ENCODE assay signal across 38 cellular contexts in the genomic region with DNA sequence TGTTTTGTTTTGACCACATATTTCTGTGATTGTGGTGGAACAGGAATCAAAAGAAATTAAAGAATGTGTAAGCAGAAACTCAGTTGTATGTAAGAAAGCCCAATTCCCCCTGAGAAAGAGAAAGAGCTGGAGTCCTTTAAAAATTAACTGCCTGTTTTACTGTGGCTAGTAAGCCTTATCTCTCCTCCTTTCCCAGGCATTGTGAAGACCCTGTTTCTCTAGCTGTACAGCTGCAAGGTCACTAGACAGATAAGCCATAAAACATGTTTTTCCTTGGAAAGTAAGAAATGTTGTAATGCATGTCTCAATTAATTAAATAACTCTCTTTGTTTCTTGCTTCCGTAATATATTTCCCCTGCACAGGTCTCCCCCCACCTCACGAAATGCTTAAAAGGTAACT. TPM values are rescaled to one million over a fixed set of nuclear protein-coding genes. Genes with fewer than 3 reads are reported as not detected.
"Had no signal": no experiment of that assay in that cellular context is flagged by ENCODE, and none has a peak within 500 bp of the region (broad histone marks: within the 10 kb centered on the region; RNA-seq: fewer than 3 reads in every experiment).

No MANE protein-coding gene starts in this region.

- H3K9me3 Mint-ChIP-seq: activated CD4-positive, alpha-beta memory T cell treated with anti-CD3 and anti-CD28 coated beads for 36 hours; activated naive CD4-positive, alpha-beta T cell treated with anti-CD3 and anti-CD28 coated beads for 36 hours; activated T-helper 1 cell treated with anti-CD3 and anti-CD28 coated beads, Interleukin-12 subunit alpha, Interleukin-12 subunit beta, Interleukin-2, Interleukin-4 antibody, amounts not matched to agents 30 ng/mL and 10 ng/mL and 1 ng/mL, durations not matched to agents 14 hours and 24 hours and 36 hours; activated T-helper 2 cell treated with anti-CD3 and anti-CD28 coated beads, Interferon-gamma antibody, Interleukin-2, Interleukin-4, amounts not matched to agents 10 μg/mL and 5 μg/mL and 100 μg/mL, durations not matched to agents 14 hours and 24 hours and 36 hours; central memory CD8-positive, alpha-beta T cell; dendritic cell treated with granulocyte-macrophage colony-stimulating factor and Interleukin-4, amounts not matched to agents 40 ng/mL and 50 ng/mL, for 4 days had no signal

- DNase-seq: activated CD4-positive, alpha-beta memory T cell treated with anti-CD3 and anti-CD28 coated beads for 36 hours; activated CD4-positive, alpha-beta T cell treated with anti-CD3 and anti-CD28 coated beads for 36 hours; activated CD4-positive, CD25-positive, alpha-beta regulatory T cell; activated CD4-positive, CD25-positive, alpha-beta regulatory T cell treated with anti-CD3 and anti-CD28 coated beads, Interleukin-2, amount 50 U/mL, for 72 hours; activated CD8-positive, alpha-beta memory T cell treated with anti-CD3 and anti-CD28 coated beads, Interleukin-2, amount 10 ng/mL, durations not matched to agents 7 days and 5 days; activated CD8-positive, alpha-beta memory T cell treated with anti-CD3 and anti-CD28 coated beads, Interleukin-2, amount 50 U/mL, for 4 hours; activated CD8-positive, alpha-beta T cell treated with anti-CD3 and anti-CD28 coated beads, Interleukin-2, amount 10 ng/mL, durations not matched to agents 7 days and 5 days; activated effector memory CD4-positive, alpha-beta T cell treated with anti-CD3 and anti-CD28 coated beads, Interleukin-2, amount 50 U/mL, for 16 hours; activated naive CD4-positive, alpha-beta T cell treated with anti-CD3 and anti-CD28 coated beads for 36 hours; activated naive CD8-positive, alpha-beta T cell treated with anti-CD3 and anti-CD28 coated beads, Interleukin-2, amount 10 ng/mL, durations not matched to agents 7 days and 5 days; activated T-cell treated with anti-CD3 and anti-CD28 coated beads, Interleukin-2, amount 50 U/mL, for 1 hour; activated T-cell treated with anti-CD3 and anti-CD28 coated beads, Interleukin-2, amount 50 U/mL, for 48 hours; amniotic stem cell; anterior cingulate cortex; brain microvascular endothelial cell; dorsolateral prefrontal cortex; effector memory CD4-positive, alpha-beta T cell; endodermal cell; esophagus squamous epithelium; foreskin melanocyte; head of caudate nucleus; T-helper 2 cell had no signal

- ATAC-seq: activated CD4-positive, alpha-beta T cell treated with anti-CD3 and anti-CD28 coated beads for 36 hours; activated CD8-positive, alpha-beta memory T cell treated with anti-CD3 and anti-CD28 coated beads, Interleukin-2, amount 10 ng/mL, durations not matched to agents 7 days and 5 days; activated CD8-positive, alpha-beta T cell treated with anti-CD3 and anti-CD28 coated beads, Interleukin-2, amount 10 ng/mL, durations not matched to agents 7 days and 5 days; gastroesophageal sphincter had no signal

- H3K4me3 Mint-ChIP-seq: activated CD4-positive, alpha-beta memory T cell treated with anti-CD3 and anti-CD28 coated beads for 36 hours; activated CD4-positive, alpha-beta T cell treated with anti-CD3 and anti-CD28 coated beads for 36 hours; activated CD4-positive, alpha-beta T cell treated with anti-CD3 and anti-CD28 coated beads, Interleukin-2, amount 10 ng/mL, durations not matched to agents 24 days and 14 days; activated CD8-positive, alpha-beta memory T cell treated with anti-CD3 and anti-CD28 coated beads, Interleukin-2, amount 10 ng/mL, durations not matched to agents 7 days and 5 days; activated CD8-positive, alpha-beta T cell treated with anti-CD3 and anti-CD28 coated beads, Interleukin-2, amount 10 ng/mL, durations not matched to agents 7 days and 5 days; activated naive CD4-positive, alpha-beta T cell treated with anti-CD3 and anti-CD28 coated beads for 36 hours; activated naive CD4-positive, alpha-beta T cell treated with anti-CD3 and anti-CD28 coated beads, Interleukin-2, amount 50 U/mL, for 24 hours; activated naive CD8-positive, alpha-beta T cell treated with anti-CD3 and anti-CD28 coated beads, Interleukin-2, amount 10 ng/mL, durations not matched to agents 7 days and 5 days; activated T-helper 1 cell treated with anti-CD3 and anti-CD28 coated beads, Interleukin-12 subunit alpha, Interleukin-12 subunit beta, Interleukin-2, Interleukin-4 antibody, amounts not matched to agents 30 ng/mL and 10 ng/mL and 1 ng/mL, durations not matched to agents 14 hours and 24 hours and 36 hours; central memory CD8-positive, alpha-beta T cell; dendritic cell treated with granulocyte-macrophage colony-stimulating factor and Interleukin-4, amounts not matched to agents 40 ng/mL and 50 ng/mL, for 4 days; endodermal cell had no signal

- H3K36me3 Mint-ChIP-seq: activated CD4-positive, alpha-beta memory T cell treated with anti-CD3 and anti-CD28 coated beads for 36 hours; activated CD8-positive, alpha-beta memory T cell treated with anti-CD3 and anti-CD28 coated beads, Interleukin-2, amount 10 ng/mL, durations not matched to agents 7 days and 5 days had no signal

- H3K27ac Mint-ChIP-seq: activated CD4-positive, alpha-beta memory T cell treated with anti-CD3 and anti-CD28 coated beads for 36 hours; activated CD4-positive, alpha-beta T cell treated with anti-CD3 and anti-CD28 coated beads for 36 hours; activated CD4-positive, alpha-beta T cell treated with anti-CD3 and anti-CD28 coated beads, Interleukin-2, amount 10 ng/mL, durations not matched to agents 24 days and 14 days; activated CD8-positive, alpha-beta memory T cell treated with anti-CD3 and anti-CD28 coated beads, Interleukin-2, amount 10 ng/mL, durations not matched to agents 7 days and 5 days; activated CD8-positive, alpha-beta T cell treated with anti-CD3 and anti-CD28 coated beads, Interleukin-2, amount 10 ng/mL, durations not matched to agents 7 days and 5 days; activated naive CD4-positive, alpha-beta T cell treated with anti-CD3 and anti-CD28 coated beads for 36 hours; activated naive CD4-positive, alpha-beta T cell treated with anti-CD3 and anti-CD28 coated beads, Interleukin-2, amount 50 U/mL, for 24 hours; activated naive CD8-positive, alpha-beta T cell treated with anti-CD3 and anti-CD28 coated beads, Interleukin-2, amount 10 ng/mL, durations not matched to agents 7 days and 5 days; activated T-helper 1 cell treated with anti-CD3 and anti-CD28 coated beads, Interleukin-12 subunit alpha, Interleukin-12 subunit beta, Interleukin-2, Interleukin-4 antibody, amounts not matched to agents 30 ng/mL and 10 ng/mL and 1 ng/mL, durations not matched to agents 14 hours and 24 hours and 36 hours; activated T-helper 2 cell treated with anti-CD3 and anti-CD28 coated beads, Interferon-gamma antibody, Interleukin-2, Interleukin-4, amounts not matched to agents 10 μg/mL and 5 μg/mL and 100 μg/mL, durations not matched to agents 14 hours and 24 hours and 36 hours; dendritic cell treated with granulocyte-macrophage colony-stimulating factor and Interleukin-4, amounts not matched to agents 40 ng/mL and 50 ng/mL, for 4 days; endodermal cell had no signal

- H3K4me1 Mint-ChIP-seq: activated CD4-positive, alpha-beta T cell treated with anti-CD3 and anti-CD28 coated beads for 36 hours; activated CD4-positive, alpha-beta T cell treated with anti-CD3 and anti-CD28 coated beads, Interleukin-2, amount 10 ng/mL, durations not matched to agents 24 days and 14 days; activated CD8-positive, alpha-beta memory T cell treated with anti-CD3 and anti-CD28 coated beads, Interleukin-2, amount 10 ng/mL, durations not matched to agents 7 days and 5 days; activated naive CD4-positive, alpha-beta T cell treated with anti-CD3 and anti-CD28 coated beads, Interleukin-2, amount 50 U/mL, for 24 hours; activated naive CD8-positive, alpha-beta T cell treated with anti-CD3 and anti-CD28 coated beads, Interleukin-2, amount 10 ng/mL, durations not matched to agents 7 days and 5 days; central memory CD8-positive, alpha-beta T cell had no signal

RNA-seq across cellular contexts. Expression of gene OR13A1, which starts 53.5 kb away (rescaled TPM):
- total RNA-seq: activated CD4-positive, alpha-beta memory T cell treated with anti-CD3 and anti-CD28 coated beads for 36 hours; activated CD4-positive, alpha-beta T cell treated with anti-CD3 and anti-CD28 coated beads for 36 hours; activated CD4-positive, alpha-beta T cell treated with anti-CD3 and anti-CD28 coated beads, Interleukin-2, amount 10 ng/mL, durations not matched to agents 24 days and 14 days; activated CD8-positive, alpha-beta memory T cell treated with anti-CD3 and anti-CD28 coated beads for 36 hours; activated CD8-positive, alpha-beta memory T cell treated with anti-CD3 and anti-CD28 coated beads, Interleukin-2, amount 10 ng/mL, durations not matched to agents 7 days and 5 days; activated CD8-positive, alpha-beta T cell treated with anti-CD3 and anti-CD28 coated beads, Interleukin-2, amount 10 ng/mL, durations not matched to agents 7 days and 5 days; activated naive CD4-positive, alpha-beta T cell treated with anti-CD3 and anti-CD28 coated beads for 36 hours; activated T-helper 1 cell treated with anti-CD3 and anti-CD28 coated beads, Interleukin-12 subunit alpha, Interleukin-12 subunit beta, Interleukin-2, Interleukin-4 antibody, amounts not matched to agents 30 ng/mL and 10 ng/mL and 1 ng/mL, durations not matched to agents 14 hours and 24 hours and 36 hours; activated T-helper 2 cell treated with anti-CD3 and anti-CD28 coated beads, Interferon-gamma antibody, Interleukin-2, Interleukin-4, amounts not matched to agents 10 μg/mL and 5 μg/mL and 100 μg/mL, durations not matched to agents 14 hours and 24 hours and 36 hours; astrocyte; bronchial epithelial cell; cardiac septum; epithelial cell of proximal tubule; fibroblast of lung; fibroblast of villous mesenchyme; gastroesophageal sphincter; glomerular endothelial cell; T-helper 1 cell treated with Interleukin-12 subunit alpha and Interleukin-12 subunit beta and Interleukin-4 antibody, amounts not matched to agents 30 ng/mL and 1 ng/mL, for 36 hours had no signal
